2 cellular contexts compared by ENCODE assay signal in the genomic region with DNA sequence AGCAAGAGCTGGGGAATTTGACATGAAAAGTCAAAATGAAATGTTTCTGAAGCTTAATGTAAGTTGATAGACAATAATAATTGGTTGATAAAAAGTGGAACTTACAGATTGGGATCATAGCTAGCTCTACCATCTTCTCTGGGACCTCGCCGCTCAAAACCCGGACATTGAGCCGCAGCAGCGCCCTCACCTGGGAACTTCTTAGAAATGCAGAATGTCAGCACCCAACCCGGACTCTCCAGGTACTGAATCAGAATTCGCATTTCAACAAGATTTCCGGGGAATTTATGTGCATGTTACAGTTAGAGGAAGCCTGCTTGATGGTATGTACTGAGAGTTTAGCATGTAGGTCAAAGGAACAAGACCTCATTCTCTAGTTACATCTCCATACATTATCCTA.
TF ChIP-seq lines count a peak whose summit lies in the region.

No MANE protein-coding gene starts in this region.

TF ChIP-seq in SK-N-SH, 30 proteins besides CTCF, POLR2A, EP300 and RAD21:
- TF ChIP-seq TCF12 (IDR thresholded peaks at IDR 0.05) (no peak), SMC3 (IDR thresholded peaks at IDR 0.05; ENCODE audit: low read depth, low read length) (peak; percentile 43; the same call in 1 of the 2 replicates), RXRA (IDR thresholded peaks at IDR 0.05; ENCODE audit: borderline replicate concordance, low read depth) (no peak), NFIC (IDR thresholded peaks at IDR 0.05; ENCODE audit: borderline replicate concordance) (no peak), POLR2AphosphoS5 (IDR thresholded peaks at IDR 0.05; ENCODE audit: low read depth, low read length) (no peak)
TF ChIP-seq in SK-N-SH: peak in this region for 1.

TF ChIP-seq in SK-N-SH treated with all-trans-retinoic acid at 6 μM for 48 hours, 23 proteins besides CTCF, POLR2A, EP300 and RAD21:
- no peak for TF ChIP-seq ISL1 (CRISPR knock-in tag; IDR thresholded peaks at IDR 0.05)
- no peak for TF ChIP-seq TSHZ2 (CRISPR knock-in tag; IDR thresholded peaks at IDR 0.05)
- TF ChIP-seq SNAI2 (CRISPR knock-in tag; IDR thresholded peaks at IDR 0.05) = no peak
- TF ChIP-seq ZC3H10 (CRISPR knock-in tag; IDR thresholded peaks at IDR 0.05) = no peak
- no peak for TF ChIP-seq ZFP30 (CRISPR knock-in tag; IDR thresholded peaks at IDR 0.05)
- TF ChIP-seq OSR1 (CRISPR knock-in tag; IDR thresholded peaks at IDR 0.05) = no peak
- no peak for TF ChIP-seq ESRRG (CRISPR knock-in tag; IDR thresholded peaks at IDR 0.05)
- TF ChIP-seq CSRNP3 (CRISPR knock-in tag; IDR thresholded peaks at IDR 0.05) = no peak
- TF ChIP-seq RARB (CRISPR knock-in tag; IDR thresholded peaks at IDR 0.05) = no peak
- TF ChIP-seq TOX (CRISPR knock-in tag; IDR thresholded peaks at IDR 0.05; ENCODE audit: borderline replicate concordance) = no peak
- no peak for TF ChIP-seq TCF4 (CRISPR knock-in tag; IDR thresholded peaks at IDR 0.05; ENCODE audit: borderline replicate concordance)
- TF ChIP-seq, protein P1, sequence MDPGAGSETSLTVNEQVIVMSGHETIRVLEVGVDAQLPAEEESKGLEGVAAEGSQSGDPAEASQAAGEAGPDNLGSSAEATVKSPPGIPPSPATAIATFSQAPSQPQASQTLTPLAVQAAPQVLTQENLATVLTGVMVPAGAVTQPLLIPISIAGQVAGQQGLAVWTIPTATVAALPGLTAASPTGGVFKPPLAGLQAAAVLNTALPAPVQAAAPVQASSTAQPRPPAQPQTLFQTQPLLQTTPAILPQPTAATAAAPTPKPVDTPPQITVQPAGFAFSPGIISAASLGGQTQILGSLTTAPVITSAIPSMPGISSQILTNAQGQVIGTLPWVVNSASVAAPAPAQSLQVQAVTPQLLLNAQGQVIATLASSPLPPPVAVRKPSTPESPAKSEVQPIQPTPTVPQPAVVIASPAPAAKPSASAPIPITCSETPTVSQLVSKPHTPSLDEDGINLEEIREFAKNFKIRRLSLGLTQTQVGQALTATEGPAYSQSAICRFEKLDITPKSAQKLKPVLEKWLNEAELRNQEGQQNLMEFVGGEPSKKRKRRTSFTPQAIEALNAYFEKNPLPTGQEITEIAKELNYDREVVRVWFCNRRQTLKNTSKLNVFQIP (CRISPR knock-in tag; IDR thresholded peaks at IDR 0.05; ENCODE audit: borderline replicate concordance, low read depth) = no peak
- no peak for TF ChIP-seq ZNF70 (CRISPR knock-in tag; IDR thresholded peaks at IDR 0.05)
- no peak for TF ChIP-seq CSDC2 (CRISPR knock-in tag; IDR thresholded peaks at IDR 0.05)
- no peak for TF ChIP-seq ZNF8 (CRISPR knock-in tag; IDR thresholded peaks at IDR 0.05)
- TF ChIP-seq ZFP3 (CRISPR knock-in tag; IDR thresholded peaks at IDR 0.05) = no peak
- TF ChIP-seq BACH2 (CRISPR knock-in tag; IDR thresholded peaks at IDR 0.05; ENCODE audit: borderline replicate concordance) = no peak
- TF ChIP-seq, protein P2, sequence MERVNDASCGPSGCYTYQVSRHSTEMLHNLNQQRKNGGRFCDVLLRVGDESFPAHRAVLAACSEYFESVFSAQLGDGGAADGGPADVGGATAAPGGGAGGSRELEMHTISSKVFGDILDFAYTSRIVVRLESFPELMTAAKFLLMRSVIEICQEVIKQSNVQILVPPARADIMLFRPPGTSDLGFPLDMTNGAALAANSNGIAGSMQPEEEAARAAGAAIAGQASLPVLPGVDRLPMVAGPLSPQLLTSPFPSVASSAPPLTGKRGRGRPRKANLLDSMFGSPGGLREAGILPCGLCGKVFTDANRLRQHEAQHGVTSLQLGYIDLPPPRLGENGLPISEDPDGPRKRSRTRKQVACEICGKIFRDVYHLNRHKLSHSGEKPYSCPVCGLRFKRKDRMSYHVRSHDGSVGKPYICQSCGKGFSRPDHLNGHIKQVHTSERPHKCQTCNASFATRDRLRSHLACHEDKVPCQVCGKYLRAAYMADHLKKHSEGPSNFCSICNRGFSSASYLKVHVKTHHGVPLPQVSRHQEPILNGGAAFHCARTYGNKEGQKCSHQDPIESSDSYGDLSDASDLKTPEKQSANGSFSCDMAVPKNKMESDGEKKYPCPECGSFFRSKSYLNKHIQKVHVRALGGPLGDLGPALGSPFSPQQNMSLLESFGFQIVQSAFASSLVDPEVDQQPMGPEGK (CRISPR knock-in tag; IDR thresholded peaks at IDR 0.05; ENCODE audit: borderline replicate concordance) = no peak
- TF ChIP-seq ZNF565 (CRISPR knock-in tag; conservative IDR thresholded peaks at IDR 0.05; ENCODE audit: low read depth) = no peak
- TF ChIP-seq GLIS3 (CRISPR knock-in tag; IDR thresholded peaks at IDR 0.05) = no peak
